In the genomic region with DNA sequence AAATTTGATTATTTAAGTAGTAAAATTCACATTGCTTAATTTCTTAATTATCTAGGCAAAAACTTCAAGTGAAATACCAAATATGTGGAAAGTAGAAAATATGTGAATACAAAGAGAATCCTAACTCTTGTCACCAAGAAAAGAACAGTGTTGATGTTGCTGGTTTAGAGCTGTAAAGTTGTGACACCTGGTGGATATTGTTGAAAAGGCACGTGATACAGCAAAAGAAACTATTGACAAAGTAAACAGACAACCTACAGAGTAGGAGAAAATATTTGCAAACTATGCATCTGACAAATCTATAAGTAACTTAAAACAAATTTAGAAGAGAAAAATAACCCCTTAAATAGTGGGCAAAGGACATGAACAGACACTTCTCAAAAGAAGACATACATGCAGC, we compare ENCODE assay signal across 9 cellular contexts. TPM values are rescaled to one million over a fixed set of nuclear protein-coding genes. Genes with fewer than 3 reads are reported as not detected.
DNase-seq lines count a peak whose midpoint lies in the region; ATAC-seq and TF ChIP-seq lines count a peak whose summit lies in the region.
"Had no signal": no experiment of that assay in that cellular context is flagged by ENCODE, and none has a peak within 500 bp of the region (broad histone marks: within the 10 kb centered on the region; RNA-seq: fewer than 3 reads in every experiment).

No MANE protein-coding gene starts in this region.

- intact Hi-C loops in IMR-90 (cut with micrococcal nuclease), result loop anchor here (5.0 kb wide), 1 partner anchor 203 kb away; no protein-coding TSS in a partner anchor

- H3K4ac ChIP-seq in IMR-90 (ENCODE audit: low read depth, low read length), result no peak overlapping the region

- no TSS peak for BruUV-seq in IMR-90 (replicated peaks; lab: Mats Ljungman, UMichigan)

- no peaks in the 10 kb centered on the region for H3K9me1 ChIP-seq in IMR-90 (ENCODE audit: insufficient read depth, low read length)

- H3K4me3 ChIP-seq in IMR-90 (ENCODE audit: insufficient read depth, low read depth, low read length) (no peak overlapping the region), osteoblast (ENCODE audit: insufficient read depth, low read length) (no peak overlapping the region)
- H3K4me3 ChIP-seq: lung had no signal

- H3K79me1 ChIP-seq in IMR-90 (ENCODE audit: low read depth in 1 of 2, low read length in 2 of 2), result no peaks in the 10 kb centered on the region

- TF ChIP-seq CTCF in IMR-90 (conservative IDR thresholded peaks at IDR 0.05; ENCODE audit: low read depth, low read length) (peak; percentile 41; the same call in 1 of the 2 replicates), osteoblast (IDR thresholded peaks at IDR 0.05; ENCODE audit: extremely low read depth, low read depth, low read length) (peak; percentile 35)

- H3K56ac ChIP-seq in IMR-90 (ENCODE audit: extremely low read depth, insufficient read depth, low read length), result no peak overlapping the region

- no peak overlapping the region for H4K91ac ChIP-seq in IMR-90 (ENCODE audit: insufficient read depth, low read depth, low read length)

- no peak overlapping the region for H3K14ac ChIP-seq in IMR-90 (replicated peaks; ENCODE audit: low read depth, low read length)

- CTCF ChIA-PET in IMR-90 (lab: Yijun Ruan, JAX), result no interaction called here

- H3K18ac ChIP-seq in IMR-90 (ENCODE audit: low read depth, low read length), result no peak overlapping the region

- H2AFZ ChIP-seq in IMR-90 (replicated peaks; ENCODE audit: low read length, poor library complexity), result no peak overlapping the region
- H2AFZ ChIP-seq in osteoblast (ENCODE audit: low read length), result no peak overlapping the region

- H2BK5ac ChIP-seq in IMR-90 (ENCODE audit: low read depth, low read length, poor library complexity, severe bottlenecking), result no peak overlapping the region

- DNase-seq in DMS53 (lab: John Stamatoyannopoulos, UW) (peak; percentile 71), IMR-90 (peak; percentile 32), astrocyte of the hippocampus (ENCODE audit: low read depth, low spot score) (peak; percentile 39), osteoblast (ENCODE audit: insufficient read length, low spot score, missing footprints) (no peak), NCI-H226 (no peak), AG08396 (ENCODE audit: low spot score) (no peak)
- no peak for DNase-seq in effector CD4-positive, alpha-beta T cell

- no peak overlapping the region for H2BK120ac ChIP-seq in IMR-90 (ENCODE audit: low read depth, low read length)

- no peak overlapping the region for H3K4me2 ChIP-seq in IMR-90 (ENCODE audit: low read depth, low read length)
- no peak overlapping the region for H3K4me2 ChIP-seq in osteoblast (ENCODE audit: insufficient read depth, low read length)

- H2AK5ac ChIP-seq in IMR-90 (ENCODE audit: low read depth, low read length), result no peak overlapping the region

- no CpG with 5 or more reads among the region's 1 CpG for WGBS in IMR-90 (ENCODE audit: extremely low coverage in 2 of 2, insufficient read length in 1 of 2), 2 experiments

- no peak overlapping the region for H2AK9ac ChIP-seq in IMR-90 (replicated peaks; ENCODE audit: low read depth, low read length, poor library complexity)

- TF ChIP-seq RAD21 in IMR-90 (IDR thresholded peaks at IDR 0.05; ENCODE audit: low read length), result peak; percentile 60

- in situ Hi-C loops in IMR-90 (cut with MboI; ENCODE audit: low sequenced_read_pairs), result no loop called here

- no peak overlapping the region for H3K23ac ChIP-seq in IMR-90 (ENCODE audit: low read depth, low read length)

- H3K27me3 ChIP-seq in IMR-90 (ENCODE audit: control insufficient read depth, insufficient read depth, low read length) (no peaks in the 10 kb centered on the region; the same call in 1 of the 2 replicates), osteoblast (ENCODE audit: insufficient read depth, low read length) (no peaks in the 10 kb centered on the region)

- H3K9me3 ChIP-seq in IMR-90 (ENCODE audit: control insufficient read depth, insufficient read depth, low read length) (no peaks in the 10 kb centered on the region), osteoblast (ENCODE audit: low read depth, low read length) (no peaks in the 10 kb centered on the region)

- no peak overlapping the region for H2BK15ac ChIP-seq in IMR-90 (ENCODE audit: low read depth, low read length)

- H4K20me1 ChIP-seq in IMR-90 (ENCODE audit: insufficient read depth, low read length) (no peaks in the 10 kb centered on the region), osteoblast (ENCODE audit: insufficient read depth, low read length) (peaks cover 3% of the 10 kb centered on the region)

- TF ChIP-seq POLR2A in IMR-90 (IDR thresholded peaks at IDR 0.05; ENCODE audit: low read depth, low read length), result no peak

- H3K27ac ChIP-seq in IMR-90 (ENCODE audit: insufficient read depth, low read length), result no peak overlapping the region
- no peak overlapping the region for H3K27ac ChIP-seq in osteoblast (ENCODE audit: low read depth, low read length)

- H4K8ac ChIP-seq in IMR-90 (ENCODE audit: low read depth in 2 of 2, low read length in 2 of 2), result no peak overlapping the region

- POLR2A ChIA-PET in IMR-90 (lab: Charles Lee; ENCODE audit: unreplicated experiment), result no interaction called here

- ATAC-seq in GM19467 (IDR thresholded peaks at IDR 0.05; ENCODE audit: unreplicated experiment) (peak; percentile 65), IMR-90 (ENCODE audit: low read depth) (no peak)

- no peak overlapping the region for H3K9ac ChIP-seq in IMR-90 (ENCODE audit: low read depth, low read length)

- no peak overlapping the region for H2BK20ac ChIP-seq in IMR-90 (ENCODE audit: low read depth, low read length)

- H3K4me1 ChIP-seq in IMR-90 (ENCODE audit: control insufficient read depth, insufficient read depth, low read length), result no peaks in the 10 kb centered on the region
- H3K4me1 ChIP-seq in osteoblast (ENCODE audit: insufficient read depth, low read length), result peaks cover 16% of the 10 kb centered on the region

- H3K36me3 ChIP-seq in IMR-90 (ENCODE audit: control insufficient read depth, insufficient read depth, low read length) (no peaks in the 10 kb centered on the region), osteoblast (ENCODE audit: insufficient read depth, low read length) (no peaks in the 10 kb centered on the region)

- no peak overlapping the region for H4K5ac ChIP-seq in IMR-90 (ENCODE audit: low read depth, low read length)

- H3K79me2 ChIP-seq in osteoblast (ENCODE audit: insufficient read depth, low read length), result no peaks in the 10 kb centered on the region

- dilution Hi-C loops in IMR-90 (cut with HindIII; ENCODE audit: low sequenced_read_pairs, unreplicated experiment), result no loop called here

TF ChIP-seq in IMR-90, 13 proteins besides CTCF, POLR2A, EP300 and RAD21:
- peak; percentile 33; the same call in 1 of the 2 replicates for TF ChIP-seq SMC3 (IDR thresholded peaks at IDR 0.05; ENCODE audit: low read depth, low read length)
- TF ChIP-seq MAZ (IDR thresholded peaks at IDR 0.05; ENCODE audit: borderline replicate concordance, low read depth, low read length), result no peak
- 0 out of 2 replicates have a peak, but pooled peaks have one; percentile 8 for TF ChIP-seq USF2 (IDR thresholded peaks at IDR 0.05; ENCODE audit: low read depth, low read length)
TF ChIP-seq in IMR-90: peak in this region for 2.

RNA-seq across cellular contexts. Expression of gene ZC3H15, which starts 25.6 kb away (rescaled TPM):
- total RNA-seq in IMR-90 (2012; rRNA removed), result 22.9 and 65.0 TPM in 2 replicates
- polyA plus RNA-seq in IMR-90 (2012; rRNA removed), result 40.2 and 47.4 TPM in 2 replicates
- 3.8 and 13.1 TPM in 2 replicates for polyA plus RNA-seq in IMR-90 (2012; cell fraction: cytosol; rRNA removed)
- polyA plus RNA-seq in IMR-90 (2012; cell fraction: nucleus; rRNA removed; ENCODE audit: low replicate concordance), result 4.2 and 41.0 TPM in 2 replicates
- 71.7 and 71.9 TPM in 2 replicates for total RNA-seq in osteoblast

Comparison
In these comparisons a context has a peak if more than half of its experiments do, and no peak if none do; other contexts are left out.
1. DNase-seq: peak in DMS53 (single experiment), IMR-90 (single experiment) and astrocyte of the hippocampus (single experiment); none in osteoblast (single experiment), effector CD4-positive, alpha-beta T cell (single experiment), NCI-H226 (single experiment) and AG08396 (single experiment).